ENCODE assay signal across 8 cellular contexts in genomic region chr3:59559721-59560514, GRCh38.
DNase-seq lines count a peak whose midpoint lies in the region; ATAC-seq, FAIRE-seq and TF ChIP-seq lines count a peak whose summit lies in the region.

No MANE protein-coding gene starts in this region.

- TF ChIP-seq CTCF in mesothelial cell of epicardium (IDR thresholded peaks at IDR 0.05; ENCODE audit: unreplicated experiment) = no peak

- peaks cover 3% of the 10 kb centered on the region for H3K36me3 Mint-ChIP-seq in activated T-helper 1 cell treated with anti-CD3 and anti-CD28 coated beads, Interleukin-12 subunit alpha, Interleukin-12 subunit beta, Interleukin-2, Interleukin-4 antibody, amounts not matched to agents 30 ng/mL and 10 ng/mL and 1 ng/mL, durations not matched to agents 14 hours and 24 hours and 36 hours (ENCODE audit: low read depth)
- H3K36me3 Mint-ChIP-seq in mesothelial cell of epicardium = no peaks in the 10 kb centered on the region

- DNase-seq in AG08395 (ENCODE audit: low spot score) (peak; percentile 88), HTR-8/SVneo (ENCODE audit: insufficient read length, low spot score) (peak; percentile 11), kidney tubule cell (ENCODE audit: low spot score) (peak; percentile 96), epidermal melanocyte (ENCODE audit: insufficient read length, low spot score) (no peak), mesothelial cell of epicardium (ENCODE audit: low spot score in 2 of 2, unreplicated experiment in 2 of 2) (no peak)
- DNase-seq in activated T-helper 1 cell treated with anti-CD3 and anti-CD28 coated beads, Interleukin-12 subunit alpha, Interleukin-12 subunit beta, Interleukin-2, Interleukin-4 antibody, amounts not matched to agents 30 ng/mL and 10 ng/mL and 1 ng/mL, durations not matched to agents 14 hours and 24 hours and 36 hours (ENCODE audit: low spot score) = no peak

- peak overlapping the region; percentile 88 for H3K27ac Mint-ChIP-seq in activated T-helper 1 cell treated with anti-CD3 and anti-CD28 coated beads, Interleukin-12 subunit alpha, Interleukin-12 subunit beta, Interleukin-2, Interleukin-4 antibody, amounts not matched to agents 30 ng/mL and 10 ng/mL and 1 ng/mL, durations not matched to agents 14 hours and 24 hours and 36 hours
- no peak overlapping the region for H3K27ac Mint-ChIP-seq in mesothelial cell of epicardium

- FAIRE-seq in HTR-8/SVneo (lab: Jason Lieb, UNC) = no peak

- H3K4me3 Mint-ChIP-seq in activated T-helper 1 cell treated with anti-CD3 and anti-CD28 coated beads, Interleukin-12 subunit alpha, Interleukin-12 subunit beta, Interleukin-2, Interleukin-4 antibody, amounts not matched to agents 30 ng/mL and 10 ng/mL and 1 ng/mL, durations not matched to agents 14 hours and 24 hours and 36 hours = no peak overlapping the region
- no peak overlapping the region for H3K4me3 Mint-ChIP-seq in mesothelial cell of epicardium

- ATAC-seq in HG02852 (IDR thresholded peaks at IDR 0.05; ENCODE audit: unreplicated experiment) = no peak
- no peak for ATAC-seq in HG03571 (IDR thresholded peaks at IDR 0.05; ENCODE audit: unreplicated experiment)

- H3K27me3 Mint-ChIP-seq in activated T-helper 1 cell treated with anti-CD3 and anti-CD28 coated beads, Interleukin-12 subunit alpha, Interleukin-12 subunit beta, Interleukin-2, Interleukin-4 antibody, amounts not matched to agents 30 ng/mL and 10 ng/mL and 1 ng/mL, durations not matched to agents 14 hours and 24 hours and 36 hours (ENCODE audit: insufficient read depth) = no peaks in the 10 kb centered on the region
- peaks cover 16% of the 10 kb centered on the region for H3K27me3 Mint-ChIP-seq in mesothelial cell of epicardium (ENCODE audit: low read depth)

- H3K9me3 Mint-ChIP-seq in activated T-helper 1 cell treated with anti-CD3 and anti-CD28 coated beads, Interleukin-12 subunit alpha, Interleukin-12 subunit beta, Interleukin-2, Interleukin-4 antibody, amounts not matched to agents 30 ng/mL and 10 ng/mL and 1 ng/mL, durations not matched to agents 14 hours and 24 hours and 36 hours = peaks cover 15% of the 10 kb centered on the region
- no peaks in the 10 kb centered on the region for H3K9me3 Mint-ChIP-seq in mesothelial cell of epicardium

- intact Hi-C loops in activated T-helper 1 cell treated with anti-CD3 and anti-CD28 coated beads, Interleukin-12 subunit alpha, Interleukin-12 subunit beta, Interleukin-2, Interleukin-4 antibody, amounts not matched to agents 30 ng/mL and 10 ng/mL and 1 ng/mL, durations not matched to agents 14 hours and 24 hours and 36 hours (cut with micrococcal nuclease) = loop anchor here (1.0 to 10.0 kb wide), 9 partner anchors 20 to 995 kb away; no protein-coding TSS in a partner anchor

- peaks cover 24% of the 10 kb centered on the region for H3K4me1 Mint-ChIP-seq in activated T-helper 1 cell treated with anti-CD3 and anti-CD28 coated beads, Interleukin-12 subunit alpha, Interleukin-12 subunit beta, Interleukin-2, Interleukin-4 antibody, amounts not matched to agents 30 ng/mL and 10 ng/mL and 1 ng/mL, durations not matched to agents 14 hours and 24 hours and 36 hours (ENCODE audit: low read depth)
- no peaks in the 10 kb centered on the region for H3K4me1 Mint-ChIP-seq in mesothelial cell of epicardium

Comparison
In these comparisons a context has a peak if more than half of its experiments do, and no peak if none do; other contexts are left out.
1. DNase-seq: peak in AG08395 (single experiment), HTR-8/SVneo (single experiment) and kidney tubule cell (single experiment); none in activated T-helper 1 cell treated with anti-CD3 and anti-CD28 coated beads, Interleukin-12 subunit alpha, Interleukin-12 subunit beta, Interleukin-2, Interleukin-4 antibody, amounts not matched to agents 30 ng/mL and 10 ng/mL and 1 ng/mL, durations not matched to agents 14 hours and 24 hours and 36 hours (single experiment), epidermal melanocyte (single experiment) and mesothelial cell of epicardium (0 of 2).